12 cellular contexts compared by ENCODE assay signal in genomic region chr12:68620528-68620927, GRCh38. TPM values are rescaled to one million over a fixed set of nuclear protein-coding genes. Genes with fewer than 3 reads are reported as not detected.
DNase-seq lines count a peak whose midpoint lies in the region; ATAC-seq, FAIRE-seq and TF ChIP-seq lines count a peak whose summit lies in the region.
"Had no signal": no experiment of that assay in that cellular context is flagged by ENCODE, and none has a peak within 500 bp of the region (broad histone marks: within the 10 kb centered on the region; RNA-seq: fewer than 3 reads in every experiment).

No MANE protein-coding gene starts in this region.

- intact Hi-C loops in activated T-helper 2 cell treated with anti-CD3 and anti-CD28 coated beads, Interferon-gamma antibody, Interleukin-2, Interleukin-4, amounts not matched to agents 10 μg/mL and 5 μg/mL and 100 μg/mL, durations not matched to agents 14 hours and 24 hours and 36 hours (cut with micrococcal nuclease): no loop called here
- intact Hi-C loops in breast epithelium (cut with DNase I; ENCODE audit: low total_unique reads): no loop called here

- peaks cover 12% of the 10 kb centered on the region; the same call in 1 of the 2 replicates for H3K36me3 ChIP-seq in ACC112 (ENCODE audit: insufficient read depth, low read length)
- no peaks in the 10 kb centered on the region for H3K36me3 ChIP-seq in CD8-positive, alpha-beta memory T cell (ENCODE audit: insufficient read depth, low read length)
- H3K36me3 ChIP-seq in breast epithelium: no peaks in the 10 kb centered on the region
- H3K36me3 ChIP-seq: pancreas had no signal

- H3K4me3 ChIP-seq in ACC112 (ENCODE audit: low read depth, low read length): 0 out of 2 replicates have a peak overlapping the region, but pooled peaks have one; percentile 23
- peak overlapping the region; percentile 0 for H3K4me3 ChIP-seq in CD8-positive, alpha-beta memory T cell (ENCODE audit: low read length)
- no peak overlapping the region for H3K4me3 ChIP-seq in breast epithelium
- H3K4me3 ChIP-seq: pancreas had no signal

- H3K27ac Mint-ChIP-seq in CD8-positive, alpha-beta memory T cell: peak overlapping the region; percentile 6 to 90 (median 36)
- H3K27ac Mint-ChIP-seq in activated T-helper 2 cell treated with anti-CD3 and anti-CD28 coated beads, Interferon-gamma antibody, Interleukin-2, Interleukin-4, amounts not matched to agents 10 μg/mL and 5 μg/mL and 100 μg/mL, durations not matched to agents 14 hours and 24 hours and 36 hours: peak overlapping the region; percentile 42
- peak overlapping the region in 5 of 6 donors; percentile 14 to 74 (median 48) for H3K27ac Mint-ChIP-seq in naive B cell

- peaks cover 0 to 1% of the 10 kb centered on the region in 2 donors for H3K27me3 Mint-ChIP-seq in CD8-positive, alpha-beta memory T cell
- H3K27me3 Mint-ChIP-seq in activated T-helper 2 cell treated with anti-CD3 and anti-CD28 coated beads, Interferon-gamma antibody, Interleukin-2, Interleukin-4, amounts not matched to agents 10 μg/mL and 5 μg/mL and 100 μg/mL, durations not matched to agents 14 hours and 24 hours and 36 hours (ENCODE audit: low read depth): no peaks in the 10 kb centered on the region
- no peaks in the 10 kb centered on the region for H3K27me3 Mint-ChIP-seq in naive B cell

- H3K27ac ChIP-seq in ACC112 (ENCODE audit: low read depth, low read length) (no peak overlapping the region), breast epithelium (no peak overlapping the region)
- no peak overlapping the region for H3K27ac ChIP-seq in CD8-positive, alpha-beta memory T cell (ENCODE audit: low read depth, low read length)
- H3K27ac ChIP-seq: pancreas had no signal

- FAIRE-seq in HTR-8/SVneo (lab: Jason Lieb, UNC): no peak
- FAIRE-seq: pancreas had no signal

- no peaks in the 10 kb centered on the region for H3K9me3 Mint-ChIP-seq in CD8-positive, alpha-beta memory T cell
- H3K9me3 Mint-ChIP-seq in activated T-helper 2 cell treated with anti-CD3 and anti-CD28 coated beads, Interferon-gamma antibody, Interleukin-2, Interleukin-4, amounts not matched to agents 10 μg/mL and 5 μg/mL and 100 μg/mL, durations not matched to agents 14 hours and 24 hours and 36 hours: peaks cover 8% of the 10 kb centered on the region
- no peaks in the 10 kb centered on the region for H3K9me3 Mint-ChIP-seq in naive B cell

- peaks cover 98% of the 10 kb centered on the region for H3K79me2 ChIP-seq in ACC112 (ENCODE audit: control insufficient read depth, insufficient read depth, low read length, unreplicated experiment)

- H3K4me1 ChIP-seq in ACC112 (ENCODE audit: control insufficient read depth, insufficient read depth, low read length, unreplicated experiment) (peaks cover 66% of the 10 kb centered on the region), breast epithelium (peaks cover 0 to 21% of the 10 kb centered on the region in 2 donors)
- peaks cover 83% of the 10 kb centered on the region for H3K4me1 ChIP-seq in CD8-positive, alpha-beta memory T cell (ENCODE audit: insufficient read depth, low read length)

- H3K4me3 Mint-ChIP-seq in CD8-positive, alpha-beta memory T cell: peak overlapping the region; percentile 35 to 77 (median 64)
- H3K4me3 Mint-ChIP-seq in activated T-helper 2 cell treated with anti-CD3 and anti-CD28 coated beads, Interferon-gamma antibody, Interleukin-2, Interleukin-4, amounts not matched to agents 10 μg/mL and 5 μg/mL and 100 μg/mL, durations not matched to agents 14 hours and 24 hours and 36 hours (ENCODE audit: low read depth): no peak overlapping the region
- peak overlapping the region in 5 of 8 donors; percentile 13 to 51 (median 22) for H3K4me3 Mint-ChIP-seq in naive B cell

- ATAC-seq in naive B cell (ENCODE audit: low read depth in 2 of 2) (no peak), SK-N-SH treated with all-trans-retinoic acid at 6 μM for 48 hours (no peak), HG02610 (IDR thresholded peaks at IDR 0.05; ENCODE audit: unreplicated experiment) (no peak)

- CTCF ChIA-PET in CD8-positive, alpha-beta memory T cell (lab: Charles Lee): no interaction called here

- DNase-seq in CD8-positive, alpha-beta memory T cell: no peak
- no peak for DNase-seq in activated T-helper 2 cell treated with anti-CD3 and anti-CD28 coated beads, Interferon-gamma antibody, Interleukin-2, Interleukin-4, amounts not matched to agents 10 μg/mL and 5 μg/mL and 100 μg/mL, durations not matched to agents 14 hours and 24 hours and 36 hours (ENCODE audit: low spot score)
- DNase-seq in naive B cell (no peak), breast epithelium (ENCODE audit: low spot score in 2 of 2) (no peak), HTR-8/SVneo (ENCODE audit: insufficient read length, low spot score) (no peak)
- DNase-seq: GDM1; NCI-H2029; pancreas; stimulated activated naive CD4-positive, alpha-beta T cell had no signal

- H3K9me3 ChIP-seq in CD8-positive, alpha-beta memory T cell (ENCODE audit: low read length): no peaks in the 10 kb centered on the region
- no peaks in the 10 kb centered on the region for H3K9me3 ChIP-seq in breast epithelium
- H3K9me3 ChIP-seq: pancreas had no signal

- peaks cover 83 to 95% (median 92%) of the 10 kb centered on the region in 3 donors for H3K4me1 Mint-ChIP-seq in CD8-positive, alpha-beta memory T cell
- H3K4me1 Mint-ChIP-seq in activated T-helper 2 cell treated with anti-CD3 and anti-CD28 coated beads, Interferon-gamma antibody, Interleukin-2, Interleukin-4, amounts not matched to agents 10 μg/mL and 5 μg/mL and 100 μg/mL, durations not matched to agents 14 hours and 24 hours and 36 hours (ENCODE audit: low read depth): peaks cover 55% of the 10 kb centered on the region
- peaks cover 53 to 91% (median 72%) of the 10 kb centered on the region in 3 donors for H3K4me1 Mint-ChIP-seq in naive B cell

- H2AFZ ChIP-seq in ACC112 (ENCODE audit: low read length, unreplicated experiment): no peak overlapping the region

- TF ChIP-seq POLR2A in breast epithelium (IDR thresholded peaks at IDR 0.05): no peak

- H3K27me3 ChIP-seq in ACC112 (ENCODE audit: insufficient read depth, low read length) (no peaks in the 10 kb centered on the region), breast epithelium (no peaks in the 10 kb centered on the region)
- H3K27me3 ChIP-seq in CD8-positive, alpha-beta memory T cell (ENCODE audit: insufficient read depth, low read length, poor library complexity, severe bottlenecking): no peaks in the 10 kb centered on the region
- H3K27me3 ChIP-seq: pancreas had no signal

- peaks cover 7 to 55% (median 10%) of the 10 kb centered on the region in 3 donors for H3K36me3 Mint-ChIP-seq in CD8-positive, alpha-beta memory T cell
- H3K36me3 Mint-ChIP-seq in activated T-helper 2 cell treated with anti-CD3 and anti-CD28 coated beads, Interferon-gamma antibody, Interleukin-2, Interleukin-4, amounts not matched to agents 10 μg/mL and 5 μg/mL and 100 μg/mL, durations not matched to agents 14 hours and 24 hours and 36 hours (ENCODE audit: low read depth): peaks cover 74% of the 10 kb centered on the region
- peaks cover 0 to 14% of the 10 kb centered on the region in 2 donors for H3K36me3 Mint-ChIP-seq in naive B cell

- TF ChIP-seq CTCF in breast epithelium (IDR thresholded peaks at IDR 0.05): no peak

- POLR2A ChIA-PET in CD8-positive, alpha-beta memory T cell (lab: Charles Lee): no interaction called here

TF ChIP-seq in SK-N-SH treated with all-trans-retinoic acid at 6 μM for 48 hours, 23 proteins besides CTCF, POLR2A, EP300 and RAD21:
- TF ChIP-seq ZNF8 (CRISPR knock-in tag; IDR thresholded peaks at IDR 0.05) (no peak), ZFP30 (CRISPR knock-in tag; IDR thresholded peaks at IDR 0.05) (no peak), ISL1 (CRISPR knock-in tag; IDR thresholded peaks at IDR 0.05) (no peak), CSRNP3 (CRISPR knock-in tag; IDR thresholded peaks at IDR 0.05) (no peak), RARB (CRISPR knock-in tag; IDR thresholded peaks at IDR 0.05) (no peak), ESRRG (CRISPR knock-in tag; IDR thresholded peaks at IDR 0.05) (no peak), TOX (CRISPR knock-in tag; IDR thresholded peaks at IDR 0.05; ENCODE audit: borderline replicate concordance) (no peak), ZNF565 (CRISPR knock-in tag; conservative IDR thresholded peaks at IDR 0.05; ENCODE audit: low read depth) (no peak), ARNTL (CRISPR knock-in tag; IDR thresholded peaks at IDR 0.05; ENCODE audit: borderline replicate concordance, low read depth) (no peak), GLIS3 (CRISPR knock-in tag; IDR thresholded peaks at IDR 0.05) (no peak), CSDC2 (CRISPR knock-in tag; IDR thresholded peaks at IDR 0.05) (no peak), ZFP3 (CRISPR knock-in tag; IDR thresholded peaks at IDR 0.05) (no peak)

RNA-seq across cellular contexts. Expression of gene RAP1B, which starts 9.8 kb away (rescaled TPM):
- 100 to 1,000 TPM; 271 to 281 TPM for total RNA-seq in CD8-positive, alpha-beta memory T cell
- 589 TPM for polyA plus RNA-seq in CD8-positive, alpha-beta memory T cell
- total RNA-seq in activated T-helper 2 cell treated with anti-CD3 and anti-CD28 coated beads, Interferon-gamma antibody, Interleukin-2, Interleukin-4, amounts not matched to agents 10 μg/mL and 5 μg/mL and 100 μg/mL, durations not matched to agents 14 hours and 24 hours and 36 hours: 174 and 182 TPM in 2 replicates
- polyA plus RNA-seq in naive B cell (ENCODE audit: low read depth in 6 of 6): 100 to 1,000 TPM; 311 to 473 (median 344) TPM
- 100 to 1,000 TPM; 176 to 198 (median 186) TPM for total RNA-seq in breast epithelium

Comparison
In these comparisons a context has a peak if more than half of its experiments do, and no peak if none do; other contexts are left out.
1. H3K4me3 ChIP-seq: peak in ACC112 (single experiment) and CD8-positive, alpha-beta memory T cell (single experiment); none in breast epithelium (0 of 3).
2. Peak in every context shown above with its lines, with median percentiles within 50 percentile points of each other: H3K27ac Mint-ChIP-seq.